In the genomic region with DNA sequence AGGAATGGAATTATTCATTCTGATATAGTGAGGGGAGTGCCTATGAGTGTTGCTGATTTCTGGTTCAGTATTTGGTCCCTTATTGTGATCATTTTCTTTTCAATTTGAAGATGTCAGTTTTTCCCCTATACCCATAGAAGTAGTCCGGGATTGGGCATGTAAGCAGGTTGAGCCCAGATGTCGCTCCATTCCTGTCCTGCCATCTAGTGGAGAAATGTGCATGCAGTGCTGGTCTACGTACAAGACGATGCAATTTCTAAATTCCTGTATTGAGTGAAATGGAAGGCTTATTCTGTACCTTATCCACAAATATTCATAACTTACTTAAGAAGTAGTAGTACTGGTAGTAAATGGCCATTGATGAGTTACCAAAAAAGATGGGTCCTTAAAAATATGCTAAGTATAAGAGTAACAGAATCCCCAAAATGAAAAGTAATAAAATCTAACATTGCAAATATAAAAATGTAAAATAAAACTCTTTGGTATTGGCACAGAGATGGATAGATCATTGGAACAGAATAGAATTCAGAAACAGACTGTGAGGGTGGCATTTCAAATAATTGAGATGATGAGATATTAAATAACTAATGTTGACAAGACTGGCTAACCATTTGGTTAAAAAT, we compare ENCODE assay signal across 9 cellular contexts.
DNase-seq lines count a peak whose midpoint lies in the region; ATAC-seq and TF ChIP-seq lines count a peak whose summit lies in the region.
"Had no signal": no experiment of that assay in that cellular context is flagged by ENCODE, and none has a peak within 500 bp of the region (broad histone marks: within the 10 kb centered on the region; RNA-seq: fewer than 3 reads in every experiment).

No MANE protein-coding gene starts in this region.

- no peak overlapping the region for H3K27ac ChIP-seq in osteoblast (ENCODE audit: low read depth, low read length)

- H2AFZ ChIP-seq in osteoblast (ENCODE audit: low read length): no peak overlapping the region

- no peak overlapping the region for H3K4me3 ChIP-seq in foreskin fibroblast (ENCODE audit: low read depth in 1 of 2, low read length in 2 of 2)
- H3K4me3 ChIP-seq in osteoblast (ENCODE audit: insufficient read depth, low read length): no peak overlapping the region

- H3K9me3 ChIP-seq in osteoblast (ENCODE audit: low read depth, low read length): no peaks in the 10 kb centered on the region

- peaks cover 5% of the 10 kb centered on the region for H3K27me3 Mint-ChIP-seq in activated T-helper 1 cell treated with anti-CD3 and anti-CD28 coated beads, Interleukin-12 subunit alpha, Interleukin-12 subunit beta, Interleukin-2, Interleukin-4 antibody, amounts not matched to agents 30 ng/mL and 10 ng/mL and 1 ng/mL, durations not matched to agents 14 hours and 24 hours and 36 hours (ENCODE audit: insufficient read depth)

- H3K27me3 ChIP-seq in osteoblast (ENCODE audit: insufficient read depth, low read length): no peaks in the 10 kb centered on the region

- ATAC-seq in GM19328 (IDR thresholded peaks at IDR 0.05; ENCODE audit: unreplicated experiment): peak; percentile 93
- ATAC-seq in HG03280 (IDR thresholded peaks at IDR 0.05; ENCODE audit: unreplicated experiment): peak; percentile 96

- H4K20me1 ChIP-seq in osteoblast (ENCODE audit: insufficient read depth, low read length): no peaks in the 10 kb centered on the region

- H3K36me3 Mint-ChIP-seq in activated T-helper 1 cell treated with anti-CD3 and anti-CD28 coated beads, Interleukin-12 subunit alpha, Interleukin-12 subunit beta, Interleukin-2, Interleukin-4 antibody, amounts not matched to agents 30 ng/mL and 10 ng/mL and 1 ng/mL, durations not matched to agents 14 hours and 24 hours and 36 hours (ENCODE audit: low read depth): no peaks in the 10 kb centered on the region
- H3K36me3 Mint-ChIP-seq: activated naive CD8-positive, alpha-beta T cell treated with anti-CD3 and anti-CD28 coated beads, Interleukin-2, amount 10 ng/mL, durations not matched to agents 7 days and 5 days had no signal

- no peaks in the 10 kb centered on the region for H3K4me1 Mint-ChIP-seq in activated T-helper 1 cell treated with anti-CD3 and anti-CD28 coated beads, Interleukin-12 subunit alpha, Interleukin-12 subunit beta, Interleukin-2, Interleukin-4 antibody, amounts not matched to agents 30 ng/mL and 10 ng/mL and 1 ng/mL, durations not matched to agents 14 hours and 24 hours and 36 hours (ENCODE audit: low read depth)
- H3K4me1 Mint-ChIP-seq: activated naive CD8-positive, alpha-beta T cell treated with anti-CD3 and anti-CD28 coated beads, Interleukin-2, amount 10 ng/mL, durations not matched to agents 7 days and 5 days had no signal

- H3K36me3 ChIP-seq in osteoblast (ENCODE audit: insufficient read depth, low read length): no peaks in the 10 kb centered on the region

- no peak overlapping the region for H3K4me2 ChIP-seq in osteoblast (ENCODE audit: insufficient read depth, low read length)

- TF ChIP-seq CTCF in foreskin fibroblast (IDR thresholded peaks at IDR 0.05; ENCODE audit: low read depth, low read length) (peak; percentile 94), osteoblast (IDR thresholded peaks at IDR 0.05; ENCODE audit: extremely low read depth, low read depth, low read length) (peak; percentile 90)

- no peaks in the 10 kb centered on the region for H3K79me2 ChIP-seq in osteoblast (ENCODE audit: insufficient read depth, low read length)

- no peaks in the 10 kb centered on the region for H3K4me1 ChIP-seq in osteoblast (ENCODE audit: insufficient read depth, low read length)

- no peak overlapping the region for H3K27ac Mint-ChIP-seq in activated T-helper 1 cell treated with anti-CD3 and anti-CD28 coated beads, Interleukin-12 subunit alpha, Interleukin-12 subunit beta, Interleukin-2, Interleukin-4 antibody, amounts not matched to agents 30 ng/mL and 10 ng/mL and 1 ng/mL, durations not matched to agents 14 hours and 24 hours and 36 hours
- H3K27ac Mint-ChIP-seq: activated naive CD8-positive, alpha-beta T cell treated with anti-CD3 and anti-CD28 coated beads, Interleukin-2, amount 10 ng/mL, durations not matched to agents 7 days and 5 days had no signal

- H3K9me3 Mint-ChIP-seq in activated T-helper 1 cell treated with anti-CD3 and anti-CD28 coated beads, Interleukin-12 subunit alpha, Interleukin-12 subunit beta, Interleukin-2, Interleukin-4 antibody, amounts not matched to agents 30 ng/mL and 10 ng/mL and 1 ng/mL, durations not matched to agents 14 hours and 24 hours and 36 hours: no peaks in the 10 kb centered on the region
- H3K9me3 Mint-ChIP-seq: activated naive CD8-positive, alpha-beta T cell treated with anti-CD3 and anti-CD28 coated beads, Interleukin-2, amount 10 ng/mL, durations not matched to agents 7 days and 5 days had no signal

- DNase-seq in DMS114 treated with DMSO at 0.1 percent for 48 hours (lab: John Stamatoyannopoulos, UW; ENCODE audit: unreplicated experiment) (peak; percentile 26), NCI-H226 (peak; percentile 38), foreskin fibroblast (peak; percentile 45 to 81), osteoblast (ENCODE audit: insufficient read length, low spot score, missing footprints) (peak; percentile 25)
- peak; percentile 15 for DNase-seq in activated CD8-positive, alpha-beta memory T cell treated with anti-CD3 and anti-CD28 coated beads, Interleukin-2, amount 50 U/mL, for 4 hours
- DNase-seq in activated T-helper 1 cell treated with anti-CD3 and anti-CD28 coated beads, Interleukin-12 subunit alpha, Interleukin-12 subunit beta, Interleukin-2, Interleukin-4 antibody, amounts not matched to agents 30 ng/mL and 10 ng/mL and 1 ng/mL, durations not matched to agents 14 hours and 24 hours and 36 hours (ENCODE audit: low spot score): no peak
- DNase-seq: activated naive CD8-positive, alpha-beta T cell treated with anti-CD3 and anti-CD28 coated beads, Interleukin-2, amount 10 ng/mL, durations not matched to agents 7 days and 5 days had no signal

- intact Hi-C loops in activated T-helper 1 cell treated with anti-CD3 and anti-CD28 coated beads, Interleukin-12 subunit alpha, Interleukin-12 subunit beta, Interleukin-2, Interleukin-4 antibody, amounts not matched to agents 30 ng/mL and 10 ng/mL and 1 ng/mL, durations not matched to agents 14 hours and 24 hours and 36 hours (cut with micrococcal nuclease): loop anchor here (1.0 kb wide), 3 partner anchors 273 to 1381 kb away; no protein-coding TSS in a partner anchor

- H3K4me3 Mint-ChIP-seq in activated T-helper 1 cell treated with anti-CD3 and anti-CD28 coated beads, Interleukin-12 subunit alpha, Interleukin-12 subunit beta, Interleukin-2, Interleukin-4 antibody, amounts not matched to agents 30 ng/mL and 10 ng/mL and 1 ng/mL, durations not matched to agents 14 hours and 24 hours and 36 hours: no peak overlapping the region
- H3K4me3 Mint-ChIP-seq: activated naive CD8-positive, alpha-beta T cell treated with anti-CD3 and anti-CD28 coated beads, Interleukin-2, amount 10 ng/mL, durations not matched to agents 7 days and 5 days had no signal
